In the genomic region with DNA sequence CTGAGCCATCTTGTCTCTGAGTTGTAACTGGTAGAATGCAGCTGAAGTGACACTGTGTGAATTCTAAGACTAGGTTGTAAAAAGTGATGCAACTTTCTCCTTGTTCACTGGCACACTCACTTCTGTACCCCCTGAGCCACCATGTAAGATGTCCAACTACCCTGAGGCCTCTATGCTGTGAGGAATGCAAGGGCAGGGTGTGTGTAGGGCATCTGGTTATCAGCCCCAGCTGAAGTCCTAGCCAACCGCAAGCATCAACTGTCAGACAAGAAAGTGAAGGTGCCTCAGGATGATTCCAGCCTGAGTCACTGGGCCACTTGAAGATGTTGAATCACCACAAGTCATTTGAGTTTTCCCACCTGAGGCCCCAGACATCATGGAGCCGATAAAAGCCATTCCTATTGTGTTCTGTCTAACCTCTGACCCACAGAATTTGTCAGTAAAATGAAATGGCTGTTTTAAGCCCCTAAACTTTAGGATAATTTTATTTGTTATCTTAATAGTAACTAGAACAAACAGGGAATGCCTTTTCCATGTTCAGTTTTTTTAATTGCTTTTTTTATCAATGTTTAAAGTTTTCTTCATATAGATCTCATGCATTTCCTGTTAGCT, we compare ENCODE assay signal across 9 cellular contexts. TPM values are rescaled to one million over a fixed set of nuclear protein-coding genes. Genes with fewer than 3 reads are reported as not detected.
DNase-seq lines count a peak whose midpoint lies in the region; ATAC-seq, FAIRE-seq and TF ChIP-seq lines count a peak whose summit lies in the region.
"Had no signal": no experiment of that assay in that cellular context is flagged by ENCODE, and none has a peak within 500 bp of the region (broad histone marks: within the 10 kb centered on the region; RNA-seq: fewer than 3 reads in every experiment).

No MANE protein-coding gene starts in this region.

- H3K18ac ChIP-seq in neuronal stem cell (ENCODE audit: low read length): no peak overlapping the region

- no peaks in the 10 kb centered on the region for H3K79me1 ChIP-seq in neuronal stem cell (ENCODE audit: low read depth, low read length)

- H3K4me2 ChIP-seq in DND-41 (ENCODE audit: insufficient read depth, low read length) (no peak overlapping the region), neuronal stem cell (ENCODE audit: insufficient read depth, low read length, poor library complexity, severe bottlenecking) (no peak overlapping the region)

- no peak overlapping the region for H2AK5ac ChIP-seq in neuronal stem cell (ENCODE audit: low read depth, low read length)

- H3K4me1 Mint-ChIP-seq in glutamatergic neuron (ENCODE audit: low read depth, unreplicated experiment): peaks cover 2% of the 10 kb centered on the region

- peaks cover 5% of the 10 kb centered on the region for H3K27me3 Mint-ChIP-seq in glutamatergic neuron (ENCODE audit: unreplicated experiment)

- H3K79me2 ChIP-seq in DND-41 (ENCODE audit: insufficient read depth, low read length): no peaks in the 10 kb centered on the region

- 0 out of 3 replicates have a peak, but pooled peaks have one; percentile 19 for ATAC-seq in DND-41 (ENCODE audit: insufficient read depth, low read depth)

- H3K27ac ChIP-seq in DND-41 (ENCODE audit: low read length): no peak overlapping the region
- H3K27ac ChIP-seq in neuronal stem cell (replicated peaks; ENCODE audit: low read length): no peak overlapping the region
- no peak overlapping the region for H3K27ac ChIP-seq in tibial artery
- H3K27ac ChIP-seq: neutrophil had no signal

- no peak overlapping the region for H3K4me3 Mint-ChIP-seq in glutamatergic neuron (ENCODE audit: unreplicated experiment)

- H3K9ac ChIP-seq in DND-41 (ENCODE audit: low read depth, low read length) (no peak overlapping the region), neuronal stem cell (ENCODE audit: low read depth, low read length, poor library complexity) (no peak overlapping the region)

- H3K4ac ChIP-seq in neuronal stem cell (ENCODE audit: low read length): no peak overlapping the region

- no peaks in the 10 kb centered on the region for H3K36me3 ChIP-seq in DND-41 (ENCODE audit: insufficient read depth, low read length)
- no peaks in the 10 kb centered on the region for H3K36me3 ChIP-seq in neuronal stem cell (replicated peaks in 1 of 2; ENCODE audit: control insufficient read depth in 2 of 2, insufficient read depth in 2 of 2, low read length in 2 of 2)
- no peaks in the 10 kb centered on the region for H3K36me3 ChIP-seq in tibial artery
- H3K36me3 ChIP-seq: neutrophil had no signal

- H2BK5ac ChIP-seq in neuronal stem cell (ENCODE audit: low read length): no peak overlapping the region

- H2BK12ac ChIP-seq in neuronal stem cell (ENCODE audit: low read length): no peak overlapping the region

- intact Hi-C loops in tibial artery (cut with DNase I; ENCODE audit: low total_unique reads): loop anchor here (5.0 kb wide), 1 partner anchor 35 kb away; no protein-coding TSS in a partner anchor

- H3K9me3 ChIP-seq in DND-41 (ENCODE audit: insufficient read depth, low read length, severe bottlenecking): no peaks in the 10 kb centered on the region
- no peaks in the 10 kb centered on the region for H3K9me3 ChIP-seq in neuronal stem cell (replicated peaks in 1 of 2; ENCODE audit: control insufficient read depth in 2 of 2, insufficient read depth in 1 of 2, low read depth in 1 of 2, low read length in 2 of 2)
- H3K9me3 ChIP-seq in tibial artery: no peaks in the 10 kb centered on the region
- H3K9me3 ChIP-seq: neutrophil had no signal

- H3K27me3 ChIP-seq in DND-41 (ENCODE audit: insufficient read depth, low read length, poor library complexity) (no peaks in the 10 kb centered on the region), neuronal stem cell (ENCODE audit: control insufficient read depth in 3 of 3, insufficient read depth in 3 of 3, low read depth in 1 of 3, low read length in 3 of 3) (no peaks in the 10 kb centered on the region), tibial artery (no peaks in the 10 kb centered on the region)
- H3K27me3 ChIP-seq: neutrophil had no signal

- TF ChIP-seq EP300 in Ishikawa (IDR thresholded peaks at IDR 0.05; ENCODE audit: borderline replicate concordance): peak; percentile 59; the same call in 1 of the 2 replicates

- TF ChIP-seq POLR2A in GM12892 (IDR thresholded peaks at IDR 0.05; ENCODE audit: low read depth, low read length): no peak

- no peak overlapping the region for H2BK15ac ChIP-seq in neuronal stem cell (ENCODE audit: low read length)

- no peak overlapping the region for H3K27ac Mint-ChIP-seq in glutamatergic neuron (ENCODE audit: unreplicated experiment)

- H4K8ac ChIP-seq in neuronal stem cell (ENCODE audit: low read depth, low read length): no peak overlapping the region

- no peak overlapping the region for H3K23ac ChIP-seq in neuronal stem cell (ENCODE audit: low read depth, low read length, poor library complexity)

- H3K4me1 ChIP-seq in DND-41 (ENCODE audit: insufficient read depth, low read length) (peaks cover 8% of the 10 kb centered on the region), neuronal stem cell (ENCODE audit: control insufficient read depth in 2 of 2, insufficient read depth in 1 of 2, low read depth in 1 of 2, low read length in 2 of 2) (peaks cover 3% of the 10 kb centered on the region in 2 donors), tibial artery (peaks cover 0 to 12% (median 3%) of the 10 kb centered on the region in 4 donors)

- no peak overlapping the region for H4K91ac ChIP-seq in neuronal stem cell (ENCODE audit: low read depth, low read length, poor library complexity)

- H3K9me3 Mint-ChIP-seq in glutamatergic neuron (ENCODE audit: unreplicated experiment): peaks cover 3% of the 10 kb centered on the region

- no peaks in the 10 kb centered on the region for H3K36me3 Mint-ChIP-seq in glutamatergic neuron (ENCODE audit: unreplicated experiment)

- no peak overlapping the region for H2BK120ac ChIP-seq in neuronal stem cell (ENCODE audit: low read depth, low read length)

- no peak overlapping the region for H3K14ac ChIP-seq in neuronal stem cell (ENCODE audit: low read length)

- no peak for FAIRE-seq in GM12892 (lab: Jason Lieb, UNC)

- no CpG with 5 or more reads among the region's 2 CpGs for whole genome bisulfite sequencing in neuronal stem cell (ENCODE audit: extremely low coverage in 2 of 2, insufficient read length in 2 of 2, insufficient replicate concordance in 1 of 2), 2 donors

- H2AFZ ChIP-seq in DND-41 (ENCODE audit: low read depth, low read length) (no peak overlapping the region), neuronal stem cell (ENCODE audit: low read length) (peak overlapping the region; percentile 17)

- TF ChIP-seq CTCF in DND-41 (IDR thresholded peaks at IDR 0.05; ENCODE audit: borderline replicate concordance, extremely low read depth, low read length, poor library complexity, severe bottlenecking) (no peak), glutamatergic neuron (IDR thresholded peaks at IDR 0.05; ENCODE audit: partially characterized antibody, unreplicated experiment) (no peak), tibial artery (IDR thresholded peaks at IDR 0.05) (no peak)

- no peak for TF ChIP-seq RAD21 in Ishikawa (IDR thresholded peaks at IDR 0.05; ENCODE audit: low read depth)

- H4K20me1 ChIP-seq in DND-41 (ENCODE audit: insufficient read depth, low read length): no peaks in the 10 kb centered on the region

- H3K4me3 ChIP-seq in DND-41 (ENCODE audit: low read depth in 1 of 2, low read length in 2 of 2) (no peak overlapping the region), neuronal stem cell (ENCODE audit: low read length in 2 of 2) (no peak overlapping the region), tibial artery (no peak overlapping the region)

- DNase-seq in DND-41 (no peak), amniotic stem cell (lab: John Stamatoyannopoulos, UW) (peak; percentile 43), neuronal stem cell (ENCODE audit: low spot score) (no peak), glutamatergic neuron (no peak), tibial artery (no peak), GM12892 (ENCODE audit: insufficient read length) (no peak), NOMO-1 (lab: John Stamatoyannopoulos, UW; ENCODE audit: unreplicated experiment in 2 of 2) (no peak)

TF ChIP-seq in Ishikawa, 13 proteins besides CTCF, POLR2A, EP300 and RAD21:
- TF ChIP-seq FOXM1 (IDR thresholded peaks at IDR 0.05; ENCODE audit: borderline replicate concordance, low read depth): no peak
TF ChIP-seq in Ishikawa: peak in this region for 0.

RNA-seq across cellular contexts. Expression of a gene that starts 18.7 kb away (rescaled TPM):
- polyA plus RNA-seq in neuronal stem cell (2013, experiment 1 of 2): 6.3 TPM
- 7.3 TPM for polyA plus RNA-seq in neuronal stem cell (2013, experiment 2 of 2)
- 39.0 TPM for total RNA-seq in glutamatergic neuron (ENCODE audit: unreplicated experiment)
- 2.5 TPM for polyA plus RNA-seq in GM12892 (2012; ENCODE audit: missing spikeins)

RNA-seq across cellular contexts. Expression of a gene that starts 29.7 kb away (rescaled TPM):
- 0.11 TPM for polyA plus RNA-seq in neuronal stem cell (2013, experiment 1 of 2)
- polyA plus RNA-seq in neuronal stem cell (2013, experiment 2 of 2): 0.06 TPM
- total RNA-seq in glutamatergic neuron (ENCODE audit: unreplicated experiment): not detected
- polyA plus RNA-seq in GM12892 (2012; ENCODE audit: missing spikeins): 0.19 TPM
